3 cellular contexts compared by ENCODE assay signal in genomic region chr17:71269201-71269600, GRCh38.
A peak's percentile ranks its signal among the peaks of the same experiment; 100 is the strongest.
TF ChIP-seq lines count a peak whose summit lies in the region.

No MANE protein-coding gene starts in this region.

TF ChIP-seq in HepG2, 621 proteins besides CTCF, POLR2A, EP300 and RAD21:
- TF ChIP-seq MAFF (IDR thresholded peaks at IDR 0.05; ENCODE audit: low read depth, low read length): peak; percentile 55; the same call in 1 of the 2 replicates
- TF ChIP-seq IRX3 (CRISPR knock-in tag; IDR thresholded peaks at IDR 0.05; ENCODE audit: borderline replicate concordance, low read depth): no peak
- TF ChIP-seq MAFK (conservative IDR thresholded peaks at IDR 0.05 in 1 of 2, IDR thresholded peaks at IDR 0.05 in 1 of 2; ENCODE audit: low read length in 2 of 2): peak; percentile 39 to 74; a peak in 3 of 4 replicates
- TF ChIP-seq ELF4 (CRISPR knock-in tag; IDR thresholded peaks at IDR 0.05; ENCODE audit: borderline replicate concordance): no peak

TF ChIP-seq in A549, 52 proteins besides CTCF, POLR2A, EP300 and RAD21:
- TF ChIP-seq MAFK (IDR thresholded peaks at IDR 0.05; ENCODE audit: partially characterized antibody): peak; percentile 51
- no peak for TF ChIP-seq HDAC2 (IDR thresholded peaks at IDR 0.05)
- no peak for TF ChIP-seq CHD4 (IDR thresholded peaks at IDR 0.05; ENCODE audit: borderline replicate concordance)

TF ChIP-seq in IMR-90, 13 proteins besides CTCF, POLR2A, EP300 and RAD21:
- TF ChIP-seq MXI1 (IDR thresholded peaks at IDR 0.05; ENCODE audit: borderline replicate concordance, low read depth, low read length): no peak
- TF ChIP-seq MAFK (IDR thresholded peaks at IDR 0.05; ENCODE audit: low read depth, low read length): peak; percentile 14; the same call in 1 of the 2 replicates
